ENCODE assay signal across 18 cellular contexts in the genomic region with DNA sequence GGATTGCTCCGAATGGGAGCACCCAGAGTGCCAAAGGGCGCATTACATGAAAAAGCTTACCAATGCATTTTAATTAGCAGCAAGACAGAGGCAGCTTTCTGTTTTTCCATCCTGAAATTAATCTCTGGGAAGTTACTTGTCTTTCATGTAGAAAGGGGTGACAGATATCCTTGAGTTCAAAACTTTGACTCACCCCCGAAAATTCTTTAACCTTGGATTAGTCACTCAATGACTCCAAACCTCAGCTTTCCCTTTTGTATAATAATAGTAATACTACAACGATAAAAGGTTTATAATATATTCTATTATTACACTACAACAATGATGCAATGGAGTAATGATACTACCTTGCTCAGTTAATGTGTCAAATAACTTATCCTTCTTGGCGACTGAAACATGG.
"Had no signal": no experiment of that assay in that cellular context is flagged by ENCODE, and none has a peak within 500 bp of the region (broad histone marks: within the 10 kb centered on the region; RNA-seq: fewer than 3 reads in every experiment).

No MANE protein-coding gene starts in this region.

- ATAC-seq: activated T-cell treated with anti-CD3 and anti-CD28 coated beads, Interleukin-2, amount 50 U/mL, for 72 hours; esophagus mucosa; left cardiac atrium; left ventricle myocardium superior; right lobe of liver; stimulated activated naive CD8-positive, alpha-beta T cell treated with anti-CD3 and anti-CD28 coated beads, Interleukin-15, Interleukin-2, amounts not matched to agents 100 U/mL and 50 U/mL, for 24 hours had no signal

- H3K9me3 ChIP-seq: right lobe of liver, testis, transverse colon had no signal

- H3K36me3 ChIP-seq: right lobe of liver, transverse colon had no signal

- H3K27ac ChIP-seq: right lobe of liver, testis, transverse colon had no signal

- H3K27me3 ChIP-seq: right lobe of liver, testis, transverse colon had no signal

- H3K4me3 ChIP-seq: right lobe of liver, testis, transverse colon had no signal

- DNase-seq: activated CD4-positive, alpha-beta T cell treated with anti-CD3 and anti-CD28 coated beads for 4 hours; activated CD4-positive, alpha-beta T cell treated with anti-CD3 and anti-CD28 coated beads, Interleukin-2, amount 50 U/mL, for 4 hours; activated CD4-positive, CD25-positive, alpha-beta regulatory T cell; activated naive CD4-positive, alpha-beta T cell treated with Interleukin-2 at 50 U/mL for 16 hours; activated T-cell treated with anti-CD3 and anti-CD28 coated beads for 4 hours; activated T-cell treated with anti-CD3 and anti-CD28 coated beads, Interleukin-2, amount 50 U/mL, for 72 hours; aorta; caudate nucleus; foreskin melanocyte; islet precursor cell; left cardiac atrium; left ventricle myocardium superior; right lobe of liver; stimulated activated CD4-positive, alpha-beta T cell treated with anti-CD3 and anti-CD28 coated beads, Interleukin-2, amount 100 ng/mL, for 48 hours; stimulated activated naive CD8-positive, alpha-beta T cell treated with anti-CD3 and anti-CD28 coated beads, Interleukin-15, Interleukin-2, amounts not matched to agents 100 U/mL and 50 U/mL, for 24 hours; testis; transverse colon had no signal

- H3K4me1 ChIP-seq: right lobe of liver, testis, transverse colon had no signal
